ENCODE assay signal across 1 cellular context in genomic region chr5:142770650-142771609, GRCh38.
TF ChIP-seq lines count a peak whose summit lies in the region.

No MANE protein-coding gene starts in this region.

TF ChIP-seq in HepG2, 621 proteins besides CTCF, POLR2A, EP300 and RAD21 (continued from another document and continues in another):
- TF ChIP-seq SKIL (CRISPR knock-in tag; IDR thresholded peaks at IDR 0.05; ENCODE audit: borderline replicate concordance) (0 out of 2 replicates have a peak, but pooled peaks have one; percentile 31), NFRKB (IDR thresholded peaks at IDR 0.05) (no peak), ZNF34 (CRISPR knock-in tag; IDR thresholded peaks at IDR 0.05; ENCODE audit: borderline replicate concordance) (0 out of 2 replicates have a peak, but pooled peaks have one; percentile 5), ATF4 (CRISPR knock-in tag; IDR thresholded peaks at IDR 0.05) (peak in 1 of 2 experiments; percentile 14; a peak in 1 of 4 replicates), ZNF10 (CRISPR knock-in tag; IDR thresholded peaks at IDR 0.05; ENCODE audit: borderline replicate concordance, low read depth) (no peak), ARID3A (IDR thresholded peaks at IDR 0.05; ENCODE audit: low read depth, low read length) (no peak), STAT5B (CRISPR knock-in tag; IDR thresholded peaks at IDR 0.05) (no peak), NRL (CRISPR knock-in tag; IDR thresholded peaks at IDR 0.05; ENCODE audit: borderline replicate concordance) (peak; percentile 92), SMAD1 (CRISPR knock-in tag; IDR thresholded peaks at IDR 0.05; ENCODE audit: borderline replicate concordance, low read depth) (peak; percentile 41; the same call in 1 of the 2 replicates), MAFG (CRISPR knock-in tag; IDR thresholded peaks at IDR 0.05) (no peak), FOXK2 (IDR thresholded peaks at IDR 0.05) (no peak), SOX13 (IDR thresholded peaks at IDR 0.05) (no peak), SOX13 (CRISPR knock-in tag; conservative IDR thresholded peaks at IDR 0.05 in 1 of 2, IDR thresholded peaks at IDR 0.05 in 1 of 2) (peak in 1 of 2 experiments; percentile 56; a peak in 2 of 4 replicates), ZNF883 (CRISPR knock-in tag; IDR thresholded peaks at IDR 0.05; ENCODE audit: not compliant biosample characterization) (peak; percentile 77), ELF3 (CRISPR knock-in tag; IDR thresholded peaks at IDR 0.05) (peak; percentile 34; the same call in 1 of the 2 replicates), ZNF547 (CRISPR knock-in tag; IDR thresholded peaks at IDR 0.05) (peak; percentile 74; the same call in 1 of the 2 replicates), ZNF691 (CRISPR knock-in tag; IDR thresholded peaks at IDR 0.05; ENCODE audit: borderline replicate concordance, low read depth) (peak; percentile 51; the same call in 1 of the 2 replicates), ZNF431 (CRISPR knock-in tag; IDR thresholded peaks at IDR 0.05; ENCODE audit: borderline replicate concordance, low read depth) (0 out of 2 replicates have a peak, but pooled peaks have one; percentile 47), ZNF761 (CRISPR knock-in tag; conservative IDR thresholded peaks at IDR 0.05) (no peak), BCL3 (CRISPR knock-in tag; IDR thresholded peaks at IDR 0.05) (0 out of 2 replicates have a peak, but pooled peaks have one; percentile 7), NR2C2 (CRISPR knock-in tag; IDR thresholded peaks at IDR 0.05; ENCODE audit: borderline replicate concordance) (no peak), SRSF1 (optimal IDR thresholded peaks at IDR 0.05; ENCODE audit: low read depth, low read length) (no peak), NKX3-1 (CRISPR knock-in tag; IDR thresholded peaks at IDR 0.05) (peak; percentile 39; the same call in 1 of the 2 replicates), DMAP1 (CRISPR knock-in tag; IDR thresholded peaks at IDR 0.05) (peak; percentile 48; the same call in 1 of the 2 replicates), ZSCAN29 (CRISPR knock-in tag; conservative IDR thresholded peaks at IDR 0.05) (no peak), NR3C1 (CRISPR knock-in tag; IDR thresholded peaks at IDR 0.05) (no peak), MTF2 (CRISPR knock-in tag; IDR thresholded peaks at IDR 0.05; ENCODE audit: borderline replicate concordance) (no peak; the same call in 1 of the 2 replicates), HNRNPL (IDR thresholded peaks at IDR 0.05; ENCODE audit: low read depth, low read length) (peak; percentile 94), PHF8 (CRISPR knock-in tag; IDR thresholded peaks at IDR 0.05) (peak; percentile 54; the same call in 1 of the 2 replicates), FIP1L1 (IDR thresholded peaks at IDR 0.05; ENCODE audit: borderline replicate concordance, insufficient read depth, low read depth, low read length) (no peak), NFKB2 (CRISPR knock-in tag; IDR thresholded peaks at IDR 0.05; ENCODE audit: borderline replicate concordance) (peak; percentile 36; the same call in 1 of the 2 replicates), ZSCAN25 (CRISPR knock-in tag; IDR thresholded peaks at IDR 0.05) (peak; percentile 44; the same call in 1 of the 2 replicates), AKAP8 (CRISPR knock-in tag; IDR thresholded peaks at IDR 0.05) (peak; percentile 72; the same call in 1 of the 2 replicates), GLI4 (CRISPR knock-in tag; IDR thresholded peaks at IDR 0.05; ENCODE audit: borderline replicate concordance) (peak; percentile 83; the same call in 1 of the 2 replicates), ISL2 (CRISPR knock-in tag; IDR thresholded peaks at IDR 0.05) (no peak), EED (CRISPR knock-in tag; IDR thresholded peaks at IDR 0.05) (peak; percentile 81), ZNF264 (CRISPR knock-in tag; IDR thresholded peaks at IDR 0.05) (0 out of 2 replicates have a peak, but pooled peaks have one; percentile 16), BATF2 (CRISPR knock-in tag; IDR thresholded peaks at IDR 0.05) (peak; percentile 37; the same call in 1 of the 2 replicates), BRCA1 (CRISPR knock-in tag; IDR thresholded peaks at IDR 0.05) (no peak), EHMT2 (IDR thresholded peaks at IDR 0.05; ENCODE audit: borderline replicate concordance, low read depth, low read length) (no peak), DMTF1 (CRISPR knock-in tag; IDR thresholded peaks at IDR 0.05) (no peak), ZBTB40 (IDR thresholded peaks at IDR 0.05) (no peak), ZBTB40 (CRISPR knock-in tag; IDR thresholded peaks at IDR 0.05) (peak; percentile 82), LCORL (IDR thresholded peaks at IDR 0.05) (no peak), LCORL (CRISPR knock-in tag; IDR thresholded peaks at IDR 0.05) (peak; percentile 53; the same call in 1 of the 2 replicates), MEIS2 (CRISPR knock-in tag; IDR thresholded peaks at IDR 0.05) (0 out of 2 replicates have a peak, but pooled peaks have one; percentile 18)
